10 cellular contexts compared by ENCODE assay signal in the genomic region with DNA sequence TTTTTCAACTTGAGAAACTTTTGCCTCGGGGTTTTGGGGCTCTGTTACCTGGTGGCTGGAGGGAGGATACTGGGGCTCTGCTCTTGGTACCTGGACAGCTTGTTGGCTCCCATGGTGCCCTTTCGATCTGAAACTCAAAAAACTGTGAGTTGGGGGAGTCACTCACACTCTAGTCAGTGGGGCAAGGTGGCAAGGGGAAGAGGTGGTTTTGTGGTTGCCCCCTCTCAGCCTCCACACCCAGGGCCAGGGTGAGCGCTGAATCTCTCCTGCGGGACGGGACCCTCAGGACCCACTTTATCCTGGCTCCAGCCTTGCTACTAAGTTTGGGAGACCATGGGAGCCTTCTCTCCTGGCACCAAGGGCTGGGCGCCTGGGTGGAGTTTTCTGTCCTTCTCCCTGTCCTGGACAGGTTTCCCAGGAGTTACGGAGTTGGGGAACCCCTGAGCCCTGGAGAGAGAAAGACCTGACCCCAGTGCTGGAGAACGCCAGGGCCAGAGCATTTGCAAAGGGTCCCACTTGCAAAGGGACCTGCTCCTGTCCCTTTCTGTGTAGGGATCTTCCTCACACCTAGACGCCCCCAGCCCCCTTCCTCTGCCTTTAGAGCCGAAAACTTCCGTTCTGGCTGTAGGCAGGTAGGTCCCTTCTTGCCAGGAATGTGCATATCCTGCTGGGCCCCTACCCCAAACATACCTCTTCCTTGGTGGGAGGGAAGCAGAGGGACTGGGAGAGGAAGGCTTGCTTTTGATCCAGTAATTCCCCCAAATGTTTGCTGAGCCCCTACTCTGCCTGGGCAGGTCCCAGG. TPM values are rescaled to one million over a fixed set of nuclear protein-coding genes. Genes with fewer than 3 reads are reported as not detected.
DNase-seq lines count a peak whose midpoint lies in the region; ATAC-seq, FAIRE-seq and TF ChIP-seq lines count a peak whose summit lies in the region.
"Had no signal": no experiment of that assay in that cellular context is flagged by ENCODE, and none has a peak within 500 bp of the region (broad histone marks: within the 10 kb centered on the region; RNA-seq: fewer than 3 reads in every experiment).

No MANE protein-coding gene starts in this region.

- peak overlapping the region; percentile 59 to 78 for H3K27ac ChIP-seq in liver (ENCODE audit: low read depth in 1 of 2, low read length in 2 of 2)
- H3K27ac ChIP-seq: testis had no signal

- WGBS in liver, result 80% methylated on average over 11 of the region's 11 CpGs

- peaks cover 8 to 61% (median 43%) of the 10 kb centered on the region in 4 donors for H3K4me1 ChIP-seq in liver (ENCODE audit: control insufficient read depth in 4 of 4, insufficient read depth in 4 of 4, low read length in 3 of 4)

- DNase-seq in T-helper 1 cell (no peak), MV-4-11 (lab: John Stamatoyannopoulos, UW) (no peak), GM12891 (ENCODE audit: insufficient read length, low spot score) (no peak)
- no peak for DNase-seq in activated T-helper 2 cell treated with anti-CD3 and anti-CD28 coated beads, Interferon-gamma antibody, Interleukin-2, Interleukin-4, amounts not matched to agents 10 μg/mL and 5 μg/mL and 100 μg/mL, durations not matched to agents 14 hours and 24 hours and 36 hours (ENCODE audit: low spot score)
- no peak for DNase-seq in stimulated activated naive B cell treated with anti-CD40 and anti-IgM and Interleukin-4, amounts not matched to agents 10 μg/mL and 1 μg/mL and 100 μg/mL, for 72 hours
- DNase-seq: testis had no signal

- no peaks in the 10 kb centered on the region for H3K27me3 ChIP-seq in liver (ENCODE audit: control insufficient read depth in 4 of 4, insufficient read depth in 4 of 4, low read length in 3 of 4)
- H3K27me3 ChIP-seq: testis had no signal

- no peak for ATAC-seq in stimulated activated naive B cell treated with anti-CD40 and anti-IgM and Interleukin-4, amounts not matched to agents 10 μg/mL and 1 μg/mL and 100 μg/mL, for 72 hours (replicated peaks)
- no peak for ATAC-seq in GM18517 (IDR thresholded peaks at IDR 0.05; ENCODE audit: unreplicated experiment)

- H3K4me1 Mint-ChIP-seq in T-helper 1 cell treated with Interleukin-12 subunit alpha and Interleukin-12 subunit beta and Interleukin-4 antibody, amounts not matched to agents 30 μg/mL and 1 μg/mL, for 36 hours (ENCODE audit: low read depth), result peaks cover 24% of the 10 kb centered on the region
- peaks cover 26% of the 10 kb centered on the region for H3K4me1 Mint-ChIP-seq in activated T-helper 2 cell treated with anti-CD3 and anti-CD28 coated beads, Interferon-gamma antibody, Interleukin-2, Interleukin-4, amounts not matched to agents 10 μg/mL and 5 μg/mL and 100 μg/mL, durations not matched to agents 14 hours and 24 hours and 36 hours (ENCODE audit: low read depth)
- H3K4me1 Mint-ChIP-seq in stimulated activated naive B cell treated with anti-CD40 and anti-IgM and Interleukin-4, amounts not matched to agents 10 μg/mL and 1 μg/mL and 100 μg/mL, for 72 hours, result peaks cover 28 to 70% of the 10 kb centered on the region in 2 donors

- peak overlapping the region; percentile 60 for H3K4me3 Mint-ChIP-seq in T-helper 1 cell treated with Interleukin-12 subunit alpha and Interleukin-12 subunit beta and Interleukin-4 antibody, amounts not matched to agents 30 μg/mL and 1 μg/mL, for 36 hours
- H3K4me3 Mint-ChIP-seq in activated T-helper 2 cell treated with anti-CD3 and anti-CD28 coated beads, Interferon-gamma antibody, Interleukin-2, Interleukin-4, amounts not matched to agents 10 μg/mL and 5 μg/mL and 100 μg/mL, durations not matched to agents 14 hours and 24 hours and 36 hours (ENCODE audit: low read depth), result peak overlapping the region; percentile 57
- peak overlapping the region; percentile 93 to 95 for H3K4me3 Mint-ChIP-seq in stimulated activated naive B cell treated with anti-CD40 and anti-IgM and Interleukin-4, amounts not matched to agents 10 μg/mL and 1 μg/mL and 100 μg/mL, for 72 hours

- intact Hi-C loops in activated T-helper 2 cell treated with anti-CD3 and anti-CD28 coated beads, Interferon-gamma antibody, Interleukin-2, Interleukin-4, amounts not matched to agents 10 μg/mL and 5 μg/mL and 100 μg/mL, durations not matched to agents 14 hours and 24 hours and 36 hours (cut with micrococcal nuclease), result loop anchor here (5.0 kb wide), 1 partner anchor 122 kb away; no protein-coding TSS in a partner anchor

- H3K36me3 Mint-ChIP-seq in T-helper 1 cell treated with Interleukin-12 subunit alpha and Interleukin-12 subunit beta and Interleukin-4 antibody, amounts not matched to agents 30 μg/mL and 1 μg/mL, for 36 hours (ENCODE audit: low read depth), result peaks cover 7% of the 10 kb centered on the region
- H3K36me3 Mint-ChIP-seq in activated T-helper 2 cell treated with anti-CD3 and anti-CD28 coated beads, Interferon-gamma antibody, Interleukin-2, Interleukin-4, amounts not matched to agents 10 μg/mL and 5 μg/mL and 100 μg/mL, durations not matched to agents 14 hours and 24 hours and 36 hours (ENCODE audit: low read depth), result peaks cover 4% of the 10 kb centered on the region
- H3K36me3 Mint-ChIP-seq in stimulated activated naive B cell treated with anti-CD40 and anti-IgM and Interleukin-4, amounts not matched to agents 10 μg/mL and 1 μg/mL and 100 μg/mL, for 72 hours, result peaks cover 8 to 26% of the 10 kb centered on the region in 2 donors

- FAIRE-seq in GM12891 (lab: Jason Lieb, UNC), result no peak
- FAIRE-seq: A204.1 had no signal

- no peaks in the 10 kb centered on the region for H3K9me3 Mint-ChIP-seq in T-helper 1 cell treated with Interleukin-12 subunit alpha and Interleukin-12 subunit beta and Interleukin-4 antibody, amounts not matched to agents 30 μg/mL and 1 μg/mL, for 36 hours
- no peaks in the 10 kb centered on the region for H3K9me3 Mint-ChIP-seq in activated T-helper 2 cell treated with anti-CD3 and anti-CD28 coated beads, Interferon-gamma antibody, Interleukin-2, Interleukin-4, amounts not matched to agents 10 μg/mL and 5 μg/mL and 100 μg/mL, durations not matched to agents 14 hours and 24 hours and 36 hours
- H3K9me3 Mint-ChIP-seq in stimulated activated naive B cell treated with anti-CD40 and anti-IgM and Interleukin-4, amounts not matched to agents 10 μg/mL and 1 μg/mL and 100 μg/mL, for 72 hours, result no peaks in the 10 kb centered on the region

- no peak overlapping the region for H3K27ac Mint-ChIP-seq in T-helper 1 cell treated with Interleukin-12 subunit alpha and Interleukin-12 subunit beta and Interleukin-4 antibody, amounts not matched to agents 30 μg/mL and 1 μg/mL, for 36 hours
- no peak overlapping the region for H3K27ac Mint-ChIP-seq in activated T-helper 2 cell treated with anti-CD3 and anti-CD28 coated beads, Interferon-gamma antibody, Interleukin-2, Interleukin-4, amounts not matched to agents 10 μg/mL and 5 μg/mL and 100 μg/mL, durations not matched to agents 14 hours and 24 hours and 36 hours
- peak overlapping the region; percentile 75 for H3K27ac Mint-ChIP-seq in stimulated activated naive B cell treated with anti-CD40 and anti-IgM and Interleukin-4, amounts not matched to agents 10 μg/mL and 1 μg/mL and 100 μg/mL, for 72 hours

- peak overlapping the region in 2 of 3 donors; percentile 21 to 89 for H3K4me3 ChIP-seq in liver (ENCODE audit: low read depth in 1 of 3, low read length in 3 of 3)

- H3K27me3 Mint-ChIP-seq in T-helper 1 cell treated with Interleukin-12 subunit alpha and Interleukin-12 subunit beta and Interleukin-4 antibody, amounts not matched to agents 30 μg/mL and 1 μg/mL, for 36 hours (ENCODE audit: low read depth), result peaks cover 53% of the 10 kb centered on the region
- peaks cover 66% of the 10 kb centered on the region for H3K27me3 Mint-ChIP-seq in activated T-helper 2 cell treated with anti-CD3 and anti-CD28 coated beads, Interferon-gamma antibody, Interleukin-2, Interleukin-4, amounts not matched to agents 10 μg/mL and 5 μg/mL and 100 μg/mL, durations not matched to agents 14 hours and 24 hours and 36 hours (ENCODE audit: low read depth)
- H3K27me3 Mint-ChIP-seq in stimulated activated naive B cell treated with anti-CD40 and anti-IgM and Interleukin-4, amounts not matched to agents 10 μg/mL and 1 μg/mL and 100 μg/mL, for 72 hours, result no peaks in the 10 kb centered on the region

- no peaks in the 10 kb centered on the region for H3K9me3 ChIP-seq in liver (ENCODE audit: control insufficient read depth in 4 of 4, low read length in 3 of 4)
- H3K9me3 ChIP-seq: testis had no signal

- H3K36me3 ChIP-seq in liver (ENCODE audit: control insufficient read depth in 4 of 4, insufficient read depth in 3 of 4, low read depth in 1 of 4, low read length in 3 of 4), result peaks cover 0 to 2% (median 0%) of the 10 kb centered on the region in 4 donors

- peak overlapping the region in 1 of 2 donors; percentile 9 for H3K9ac ChIP-seq in liver (ENCODE audit: low read depth in 1 of 2, low read length in 2 of 2)

- TF ChIP-seq POLR2A in GM12891 (IDR thresholded peaks at IDR 0.05; ENCODE audit: low read depth, low read length), result no peak

- TF ChIP-seq CTCF in liver (IDR thresholded peaks at IDR 0.05; ENCODE audit: low read depth, low read length, missing input control), result no peak

- no peak for TF ChIP-seq RAD21 in liver (IDR thresholded peaks at IDR 0.05)

TF ChIP-seq in liver, 16 proteins besides CTCF, POLR2A, EP300 and RAD21:
- TF ChIP-seq TAF1 (conservative IDR thresholded peaks at IDR 0.05) (no peak), HNF4A (conservative IDR thresholded peaks at IDR 0.05) (peak in 1 of 2 donors; percentile 3)

TF ChIP-seq in GM12891, 5 proteins besides CTCF, POLR2A, EP300 and RAD21:
- TF ChIP-seq POU2F2 (IDR thresholded peaks at IDR 0.05; ENCODE audit: low read depth, low read length) (no peak), TAF1 (IDR thresholded peaks at IDR 0.05; ENCODE audit: low read depth, low read length) (no peak), PAX5 (IDR thresholded peaks at IDR 0.05; ENCODE audit: insufficient read depth, low read length, severe bottlenecking) (no peak), POLR2AphosphoS5 (IDR thresholded peaks at IDR 0.05; ENCODE audit: low read depth, low read length) (no peak), SPI1 (IDR thresholded peaks at IDR 0.05; ENCODE audit: low read depth, low read length) (no peak)
TF ChIP-seq in GM12891: peak in this region for 0.

RNA-seq across cellular contexts. Expression of a gene that starts 2.9 kb away (rescaled TPM):
- 9.6 and 9.7 TPM in 2 replicates for total RNA-seq in activated T-helper 2 cell treated with anti-CD3 and anti-CD28 coated beads, Interferon-gamma antibody, Interleukin-2, Interleukin-4, amounts not matched to agents 10 μg/mL and 5 μg/mL and 100 μg/mL, durations not matched to agents 14 hours and 24 hours and 36 hours
- total RNA-seq in liver, result 1 to 10 TPM; 3.7 to 4.9 TPM
- 10 to 100 TPM in 1 of 2 donors, 1 to 10 TPM in 1; 2.5 to 16.0 TPM for polyA plus RNA-seq in liver
- polyA plus RNA-seq in GM12891 (2012; ENCODE audit: low read depth, missing spikeins), result 18.2 TPM
